Comparison of ENCODE assay signal across 1 cellular context in the genomic region with DNA sequence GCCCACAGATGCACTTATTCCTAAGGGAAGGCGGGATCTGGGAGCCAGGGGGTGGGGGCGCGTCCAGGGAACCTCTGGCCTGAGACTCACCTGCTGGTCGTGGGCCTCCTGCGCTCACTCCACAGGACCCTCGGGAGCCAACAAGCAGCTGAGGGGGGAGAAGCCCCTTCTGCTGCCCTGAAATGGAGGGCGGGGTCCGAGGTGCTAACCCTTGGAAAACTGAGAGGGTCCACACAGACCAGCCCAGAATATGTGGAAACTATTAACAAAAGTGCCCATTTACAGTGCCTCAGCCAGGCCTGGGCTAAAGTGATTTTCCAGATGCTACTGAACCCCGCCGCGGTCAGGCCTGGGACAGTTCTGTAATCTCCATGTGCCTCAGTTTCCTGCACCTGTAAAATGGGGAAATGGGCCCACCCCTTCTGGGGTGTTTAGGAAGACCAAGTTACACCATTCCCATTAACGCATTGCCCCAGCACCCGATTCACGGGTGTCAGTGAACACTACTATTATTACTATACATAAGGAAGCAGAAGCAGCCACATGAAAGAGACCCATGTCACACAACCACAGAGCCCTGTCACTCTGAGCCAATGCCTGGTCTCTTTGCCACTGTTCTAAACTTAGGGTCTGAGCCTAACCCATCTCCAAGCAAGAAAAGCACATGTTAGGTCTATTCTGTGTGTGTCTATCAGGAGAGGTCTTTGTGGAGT.
TF ChIP-seq lines count a peak whose summit lies in the region.

No MANE protein-coding gene starts in this region.

TF ChIP-seq in H1, 55 proteins besides CTCF, POLR2A, EP300 and RAD21:
- TF ChIP-seq SIN3A (conservative IDR thresholded peaks at IDR 0.05 in 1 of 2, IDR thresholded peaks at IDR 0.05 in 1 of 2; ENCODE audit: low read depth in 1 of 2, low read length in 2 of 2) (no peak), KDM4A (IDR thresholded peaks at IDR 0.05; ENCODE audit: low read depth, low read length, severe bottlenecking) (no peak), EGR1 (IDR thresholded peaks at IDR 0.05; ENCODE audit: borderline replicate concordance, low read depth, low read length) (no peak), KDM1A (IDR thresholded peaks at IDR 0.05; ENCODE audit: borderline replicate concordance, low read length) (no peak; the same call in 1 of the 2 replicates), CTBP2 (IDR thresholded peaks at IDR 0.05; ENCODE audit: borderline replicate concordance, insufficient read depth, insufficient read length, low read length) (no peak), SIX5 (IDR thresholded peaks at IDR 0.05; ENCODE audit: low read depth, low read length) (no peak), GABPA (IDR thresholded peaks at IDR 0.05; ENCODE audit: borderline replicate concordance, insufficient read depth, low read length) (no peak), FOSL1 (IDR thresholded peaks at IDR 0.05; ENCODE audit: insufficient read depth, low read depth, low read length) (no peak), SIRT6 (IDR thresholded peaks at IDR 0.05; ENCODE audit: low read length) (no peak), YY1 (IDR thresholded peaks at IDR 0.05; ENCODE audit: low read depth, low read length) (no peak), HDAC6 (IDR thresholded peaks at IDR 0.05; ENCODE audit: low read depth, low read length) (no peak), TEAD4 (IDR thresholded peaks at IDR 0.05; ENCODE audit: low read depth, low read length) (no peak), GTF2F1 (IDR thresholded peaks at IDR 0.05; ENCODE audit: borderline replicate concordance, low read depth, low read length) (no peak), SUZ12 (IDR thresholded peaks at IDR 0.05; ENCODE audit: low read length) (no peak), JUND (IDR thresholded peaks at IDR 0.05; ENCODE audit: low read length) (no peak), EZH2 (IDR thresholded peaks at IDR 0.05; ENCODE audit: low read depth, low read length, severe bottlenecking) (no peak), CEBPB (IDR thresholded peaks at IDR 0.05; ENCODE audit: low read depth, low read length) (no peak), RXRA (IDR thresholded peaks at IDR 0.05; ENCODE audit: insufficient read depth, low read depth, low read length) (no peak)
- TF ChIP-seq, protein P1, sequence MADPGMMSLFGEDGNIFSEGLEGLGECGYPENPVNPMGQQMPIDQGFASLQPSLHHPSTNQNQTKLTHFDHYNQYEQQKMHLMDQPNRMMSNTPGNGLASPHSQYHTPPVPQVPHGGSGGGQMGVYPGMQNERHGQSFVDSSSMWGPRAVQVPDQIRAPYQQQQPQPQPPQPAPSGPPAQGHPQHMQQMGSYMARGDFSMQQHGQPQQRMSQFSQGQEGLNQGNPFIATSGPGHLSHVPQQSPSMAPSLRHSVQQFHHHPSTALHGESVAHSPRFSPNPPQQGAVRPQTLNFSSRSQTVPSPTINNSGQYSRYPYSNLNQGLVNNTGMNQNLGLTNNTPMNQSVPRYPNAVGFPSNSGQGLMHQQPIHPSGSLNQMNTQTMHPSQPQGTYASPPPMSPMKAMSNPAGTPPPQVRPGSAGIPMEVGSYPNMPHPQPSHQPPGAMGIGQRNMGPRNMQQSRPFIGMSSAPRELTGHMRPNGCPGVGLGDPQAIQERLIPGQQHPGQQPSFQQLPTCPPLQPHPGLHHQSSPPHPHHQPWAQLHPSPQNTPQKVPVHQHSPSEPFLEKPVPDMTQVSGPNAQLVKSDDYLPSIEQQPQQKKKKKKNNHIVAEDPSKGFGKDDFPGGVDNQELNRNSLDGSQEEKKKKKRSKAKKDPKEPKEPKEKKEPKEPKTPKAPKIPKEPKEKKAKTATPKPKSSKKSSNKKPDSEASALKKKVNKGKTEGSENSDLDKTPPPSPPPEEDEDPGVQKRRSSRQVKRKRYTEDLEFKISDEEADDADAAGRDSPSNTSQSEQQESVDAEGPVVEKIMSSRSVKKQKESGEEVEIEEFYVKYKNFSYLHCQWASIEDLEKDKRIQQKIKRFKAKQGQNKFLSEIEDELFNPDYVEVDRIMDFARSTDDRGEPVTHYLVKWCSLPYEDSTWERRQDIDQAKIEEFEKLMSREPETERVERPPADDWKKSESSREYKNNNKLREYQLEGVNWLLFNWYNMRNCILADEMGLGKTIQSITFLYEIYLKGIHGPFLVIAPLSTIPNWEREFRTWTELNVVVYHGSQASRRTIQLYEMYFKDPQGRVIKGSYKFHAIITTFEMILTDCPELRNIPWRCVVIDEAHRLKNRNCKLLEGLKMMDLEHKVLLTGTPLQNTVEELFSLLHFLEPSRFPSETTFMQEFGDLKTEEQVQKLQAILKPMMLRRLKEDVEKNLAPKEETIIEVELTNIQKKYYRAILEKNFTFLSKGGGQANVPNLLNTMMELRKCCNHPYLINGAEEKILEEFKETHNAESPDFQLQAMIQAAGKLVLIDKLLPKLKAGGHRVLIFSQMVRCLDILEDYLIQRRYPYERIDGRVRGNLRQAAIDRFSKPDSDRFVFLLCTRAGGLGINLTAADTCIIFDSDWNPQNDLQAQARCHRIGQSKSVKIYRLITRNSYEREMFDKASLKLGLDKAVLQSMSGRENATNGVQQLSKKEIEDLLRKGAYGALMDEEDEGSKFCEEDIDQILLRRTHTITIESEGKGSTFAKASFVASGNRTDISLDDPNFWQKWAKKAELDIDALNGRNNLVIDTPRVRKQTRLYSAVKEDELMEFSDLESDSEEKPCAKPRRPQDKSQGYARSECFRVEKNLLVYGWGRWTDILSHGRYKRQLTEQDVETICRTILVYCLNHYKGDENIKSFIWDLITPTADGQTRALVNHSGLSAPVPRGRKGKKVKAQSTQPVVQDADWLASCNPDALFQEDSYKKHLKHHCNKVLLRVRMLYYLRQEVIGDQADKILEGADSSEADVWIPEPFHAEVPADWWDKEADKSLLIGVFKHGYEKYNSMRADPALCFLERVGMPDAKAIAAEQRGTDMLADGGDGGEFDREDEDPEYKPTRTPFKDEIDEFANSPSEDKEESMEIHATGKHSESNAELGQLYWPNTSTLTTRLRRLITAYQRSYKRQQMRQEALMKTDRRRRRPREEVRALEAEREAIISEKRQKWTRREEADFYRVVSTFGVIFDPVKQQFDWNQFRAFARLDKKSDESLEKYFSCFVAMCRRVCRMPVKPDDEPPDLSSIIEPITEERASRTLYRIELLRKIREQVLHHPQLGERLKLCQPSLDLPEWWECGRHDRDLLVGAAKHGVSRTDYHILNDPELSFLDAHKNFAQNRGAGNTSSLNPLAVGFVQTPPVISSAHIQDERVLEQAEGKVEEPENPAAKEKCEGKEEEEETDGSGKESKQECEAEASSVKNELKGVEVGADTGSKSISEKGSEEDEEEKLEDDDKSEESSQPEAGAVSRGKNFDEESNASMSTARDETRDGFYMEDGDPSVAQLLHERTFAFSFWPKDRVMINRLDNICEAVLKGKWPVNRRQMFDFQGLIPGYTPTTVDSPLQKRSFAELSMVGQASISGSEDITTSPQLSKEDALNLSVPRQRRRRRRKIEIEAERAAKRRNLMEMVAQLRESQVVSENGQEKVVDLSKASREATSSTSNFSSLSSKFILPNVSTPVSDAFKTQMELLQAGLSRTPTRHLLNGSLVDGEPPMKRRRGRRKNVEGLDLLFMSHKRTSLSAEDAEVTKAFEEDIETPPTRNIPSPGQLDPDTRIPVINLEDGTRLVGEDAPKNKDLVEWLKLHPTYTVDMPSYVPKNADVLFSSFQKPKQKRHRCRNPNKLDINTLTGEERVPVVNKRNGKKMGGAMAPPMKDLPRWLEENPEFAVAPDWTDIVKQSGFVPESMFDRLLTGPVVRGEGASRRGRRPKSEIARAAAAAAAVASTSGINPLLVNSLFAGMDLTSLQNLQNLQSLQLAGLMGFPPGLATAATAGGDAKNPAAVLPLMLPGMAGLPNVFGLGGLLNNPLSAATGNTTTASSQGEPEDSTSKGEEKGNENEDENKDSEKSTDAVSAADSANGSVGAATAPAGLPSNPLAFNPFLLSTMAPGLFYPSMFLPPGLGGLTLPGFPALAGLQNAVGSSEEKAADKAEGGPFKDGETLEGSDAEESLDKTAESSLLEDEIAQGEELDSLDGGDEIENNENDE (IDR thresholded peaks at IDR 0.05; ENCODE audit: insufficient replicate concordance, low read length): no peak
